7 cellular contexts compared by ENCODE assay signal in the genomic region with DNA sequence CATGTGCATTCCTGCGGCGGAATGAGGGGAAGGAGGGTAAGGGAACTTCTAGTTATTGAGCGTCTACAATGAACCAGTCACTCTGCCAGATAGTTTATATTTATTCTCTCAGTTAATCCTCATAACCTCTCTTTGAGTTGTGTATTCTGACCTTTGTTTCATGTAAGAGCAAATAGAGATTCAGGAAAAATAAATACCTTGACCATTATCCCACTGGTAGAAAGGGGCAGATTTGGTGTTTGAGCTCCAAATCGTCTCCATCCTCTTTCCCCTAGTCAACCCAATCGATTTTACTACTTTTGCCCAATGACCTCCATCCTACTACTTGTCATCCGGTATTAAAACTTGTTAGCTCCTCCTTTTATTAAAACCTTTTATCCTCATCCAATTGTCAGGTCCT.
"Had no signal": no experiment of that assay in that cellular context is flagged by ENCODE, and none has a peak within 500 bp of the region (broad histone marks: within the 10 kb centered on the region; RNA-seq: fewer than 3 reads in every experiment).

No MANE protein-coding gene starts in this region.

- ATAC-seq: GM23338, K562 had no signal

- DNase-seq: H9, HCEC 1CT, IMR-90, KG1 had no signal

- H3K4me3 ChIP-seq: GM23338, K562 had no signal

- H3K27ac ChIP-seq: HL-60 had no signal
